1 cellular context compared by ENCODE assay signal in genomic region chr22:49323751-49324415, GRCh38.
TF ChIP-seq lines count a peak whose summit lies in the region.

No MANE protein-coding gene starts in this region.

TF ChIP-seq in H1, 55 proteins besides CTCF, POLR2A, EP300 and RAD21 (continued from another document):
- TF ChIP-seq SP1 (IDR thresholded peaks at IDR 0.05; ENCODE audit: low read depth, low read length) = no peak
- no peak for TF ChIP-seq SUZ12 (IDR thresholded peaks at IDR 0.05; ENCODE audit: low read length)
- TF ChIP-seq CEBPB (IDR thresholded peaks at IDR 0.05; ENCODE audit: low read depth, low read length) = no peak
- no peak for TF ChIP-seq ASH2L (IDR thresholded peaks at IDR 0.05; ENCODE audit: low read length)
- TF ChIP-seq CHD1 (IDR thresholded peaks at IDR 0.05; ENCODE audit: low read depth, low read length) = no peak
- TF ChIP-seq POU5F1 (IDR thresholded peaks at IDR 0.05; ENCODE audit: low read depth, low read length) = no peak
- TF ChIP-seq EGR1 (IDR thresholded peaks at IDR 0.05; ENCODE audit: borderline replicate concordance, low read depth, low read length) = no peak
- TF ChIP-seq SIRT6 (IDR thresholded peaks at IDR 0.05; ENCODE audit: low read length) = no peak
- no peak for TF ChIP-seq NRF1 (IDR thresholded peaks at IDR 0.05; ENCODE audit: low read depth, low read length)
- no peak for TF ChIP-seq PHF8 (conservative IDR thresholded peaks at IDR 0.05; ENCODE audit: low read depth, low read length)
- TF ChIP-seq, protein P1, sequence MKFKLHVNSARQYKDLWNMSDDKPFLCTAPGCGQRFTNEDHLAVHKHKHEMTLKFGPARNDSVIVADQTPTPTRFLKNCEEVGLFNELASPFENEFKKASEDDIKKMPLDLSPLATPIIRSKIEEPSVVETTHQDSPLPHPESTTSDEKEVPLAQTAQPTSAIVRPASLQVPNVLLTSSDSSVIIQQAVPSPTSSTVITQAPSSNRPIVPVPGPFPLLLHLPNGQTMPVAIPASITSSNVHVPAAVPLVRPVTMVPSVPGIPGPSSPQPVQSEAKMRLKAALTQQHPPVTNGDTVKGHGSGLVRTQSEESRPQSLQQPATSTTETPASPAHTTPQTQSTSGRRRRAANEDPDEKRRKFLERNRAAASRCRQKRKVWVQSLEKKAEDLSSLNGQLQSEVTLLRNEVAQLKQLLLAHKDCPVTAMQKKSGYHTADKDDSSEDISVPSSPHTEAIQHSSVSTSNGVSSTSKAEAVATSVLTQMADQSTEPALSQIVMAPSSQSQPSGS (IDR thresholded peaks at IDR 0.05; ENCODE audit: low read length) = no peak
- no peak for TF ChIP-seq RXRA (IDR thresholded peaks at IDR 0.05; ENCODE audit: insufficient read depth, low read depth, low read length)
- no peak for TF ChIP-seq SP4 (IDR thresholded peaks at IDR 0.05; ENCODE audit: low read length)
TF ChIP-seq in H1: peak in this region for 0.
